In genomic region chr3:32237670-32238026, GRCh38 we compare ENCODE assay signal across 8 cellular contexts. TPM values are rescaled to one million over a fixed set of nuclear protein-coding genes. Genes with fewer than 3 reads are reported as not detected.
DNase-seq lines count a peak whose midpoint lies in the region; ATAC-seq and TF ChIP-seq lines count a peak whose summit lies in the region.

No MANE protein-coding gene starts in this region.

- H3K27me3 ChIP-seq in body of pancreas: no peaks in the 10 kb centered on the region
- H3K27me3 ChIP-seq in liver (ENCODE audit: control insufficient read depth in 4 of 4, insufficient read depth in 4 of 4, low read length in 3 of 4): no peaks in the 10 kb centered on the region
- peaks cover 13% of the 10 kb centered on the region in 2 donors for H3K27me3 ChIP-seq in stomach smooth muscle (ENCODE audit: control insufficient read depth in 1 of 2, insufficient read depth in 2 of 2, low read length in 2 of 2)

- no peak overlapping the region for H3K27ac Mint-ChIP-seq in T-helper 1 cell treated with Interleukin-12 subunit alpha and Interleukin-12 subunit beta and Interleukin-4 antibody, amounts not matched to agents 30 μg/mL and 1 μg/mL, for 36 hours

- H3K9ac ChIP-seq in liver (ENCODE audit: low read depth in 1 of 2, low read length in 2 of 2): peak overlapping the region; percentile 15 to 71
- no peak overlapping the region for H3K9ac ChIP-seq in stomach smooth muscle (ENCODE audit: low read length in 2 of 2)

- no peak for TF ChIP-seq RAD21 in liver (IDR thresholded peaks at IDR 0.05)

- H3K4me1 ChIP-seq in body of pancreas (peaks cover 41% of the 10 kb centered on the region), liver (ENCODE audit: control insufficient read depth in 4 of 4, insufficient read depth in 4 of 4, low read length in 3 of 4) (peaks cover 8 to 59% (median 44%) of the 10 kb centered on the region in 4 donors), stomach smooth muscle (ENCODE audit: control insufficient read depth, insufficient read depth, low read length) (peaks cover 14% of the 10 kb centered on the region)

- H3K27ac ChIP-seq in body of pancreas (peak overlapping the region in 3 of 4 donors; percentile 90 to 93 (median 91)), liver (ENCODE audit: low read depth in 1 of 2, low read length in 2 of 2) (peak overlapping the region; percentile 48 to 87), stomach smooth muscle (ENCODE audit: low read length) (no peak overlapping the region)

- TF ChIP-seq CTCF in body of pancreas (IDR thresholded peaks at IDR 0.05) (no peak), liver (IDR thresholded peaks at IDR 0.05; ENCODE audit: low read depth, low read length, missing input control) (no peak)

- peaks cover 24% of the 10 kb centered on the region for H3K27me3 Mint-ChIP-seq in T-helper 1 cell treated with Interleukin-12 subunit alpha and Interleukin-12 subunit beta and Interleukin-4 antibody, amounts not matched to agents 30 μg/mL and 1 μg/mL, for 36 hours (ENCODE audit: low read depth)

- peak overlapping the region; percentile 65 for H3K4me3 Mint-ChIP-seq in T-helper 1 cell treated with Interleukin-12 subunit alpha and Interleukin-12 subunit beta and Interleukin-4 antibody, amounts not matched to agents 30 μg/mL and 1 μg/mL, for 36 hours

- H3K9me3 Mint-ChIP-seq in T-helper 1 cell treated with Interleukin-12 subunit alpha and Interleukin-12 subunit beta and Interleukin-4 antibody, amounts not matched to agents 30 μg/mL and 1 μg/mL, for 36 hours: peaks cover 9% of the 10 kb centered on the region

- TF ChIP-seq POLR2A in body of pancreas (IDR thresholded peaks at IDR 0.05): no peak

- DNase-seq in T-helper 1 cell (no peak), body of pancreas (no peak), NCI-H2029 (lab: John Stamatoyannopoulos, UW) (no peak), hepatic stellate cell (ENCODE audit: low spot score) (no peak)

- H3K36me3 Mint-ChIP-seq in T-helper 1 cell treated with Interleukin-12 subunit alpha and Interleukin-12 subunit beta and Interleukin-4 antibody, amounts not matched to agents 30 μg/mL and 1 μg/mL, for 36 hours (ENCODE audit: low read depth): peaks cover 14% of the 10 kb centered on the region

- H3K9me3 ChIP-seq in body of pancreas (peaks cover 0 to 7% (median 4%) of the 10 kb centered on the region in 3 donors), liver (ENCODE audit: control insufficient read depth in 4 of 4, low read length in 3 of 4) (no peaks in the 10 kb centered on the region), stomach smooth muscle (ENCODE audit: control insufficient read depth in 2 of 2, low read length in 2 of 2) (peaks cover 0 to 6% of the 10 kb centered on the region in 2 donors)

- intact Hi-C loops in body of pancreas (cut with DNase I): no loop called here

- H3K4me1 Mint-ChIP-seq in T-helper 1 cell treated with Interleukin-12 subunit alpha and Interleukin-12 subunit beta and Interleukin-4 antibody, amounts not matched to agents 30 μg/mL and 1 μg/mL, for 36 hours (ENCODE audit: low read depth): peaks cover 14% of the 10 kb centered on the region

- H3K4me3 ChIP-seq in body of pancreas (peak overlapping the region; percentile 79 to 90), liver (ENCODE audit: low read depth in 1 of 3, low read length in 3 of 3) (peak overlapping the region; percentile 79 to 93 (median 80)), stomach smooth muscle (ENCODE audit: low read length in 2 of 2) (peak overlapping the region; percentile 41 to 77)

- ATAC-seq in body of pancreas: no peak
- ATAC-seq in HG03520 (IDR thresholded peaks at IDR 0.05; ENCODE audit: unreplicated experiment): no peak

- WGBS in body of pancreas, 2 donors: 11 to 12% methylated on average over 13 of the region's 13 CpGs
- WGBS in liver: 10% methylated on average over 13 of the region's 13 CpGs

- H3K36me3 ChIP-seq in body of pancreas (replicated peaks in 1 of 2; ENCODE audit: insufficient read depth in 1 of 2, low read depth in 2 of 2): no peaks in the 10 kb centered on the region
- no peaks in the 10 kb centered on the region for H3K36me3 ChIP-seq in liver (ENCODE audit: control insufficient read depth in 4 of 4, insufficient read depth in 3 of 4, low read depth in 1 of 4, low read length in 3 of 4)
- no peaks in the 10 kb centered on the region for H3K36me3 ChIP-seq in stomach smooth muscle (ENCODE audit: control insufficient read depth in 2 of 2, insufficient read depth in 2 of 2, low read length in 2 of 2)

TF ChIP-seq in liver, 16 proteins besides CTCF, POLR2A, EP300 and RAD21:
- TF ChIP-seq YY1 (IDR thresholded peaks at IDR 0.05) (no peak), REST (IDR thresholded peaks at IDR 0.05) (peak; percentile 2)

RNA-seq across cellular contexts. Expression of gene CMTM8, which starts 0.8 kb away (rescaled TPM):
- total RNA-seq in body of pancreas (10 to 100 TPM; 22.7 to 31.4 TPM), liver (1 to 10 TPM; 4.3 to 6.4 TPM)
- 10 to 100 TPM; 18.6 to 44.6 TPM for polyA plus RNA-seq in liver

Comparison
In these comparisons a context has a peak if more than half of its experiments do, and no peak if none do; other contexts are left out.
1. H3K9ac ChIP-seq: peak in liver (2 of 2); none in stomach smooth muscle (0 of 2).
2. Peak in every context shown above with its lines, with median percentiles within 50 percentile points of each other: H3K4me3 ChIP-seq.